Comparison of ENCODE assay signal across 15 cellular contexts in the genomic region with DNA sequence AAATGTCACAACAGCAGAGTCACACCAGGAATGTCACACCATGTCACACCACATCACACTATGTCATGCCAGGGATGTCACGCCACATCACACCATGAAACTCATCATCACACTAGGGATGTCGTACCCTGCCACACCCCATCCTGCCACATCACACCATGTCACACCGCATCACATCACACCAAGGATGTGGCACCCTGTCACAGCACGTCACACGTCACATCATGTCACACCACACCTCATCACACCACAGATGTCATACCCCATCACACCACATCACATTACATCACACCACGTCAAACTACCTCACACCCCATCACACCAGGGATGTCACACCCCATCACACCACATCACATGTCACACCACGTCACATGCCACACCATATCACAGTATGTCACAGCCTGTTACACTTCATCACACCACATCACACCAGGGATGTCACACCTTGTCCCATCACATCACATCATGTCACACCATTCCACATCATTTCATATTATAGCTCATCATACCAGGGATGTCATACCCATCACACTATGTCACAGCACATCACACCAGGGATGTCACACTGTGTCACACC.
DNase-seq lines count a peak whose midpoint lies in the region; ATAC-seq, FAIRE-seq and TF ChIP-seq lines count a peak whose summit lies in the region.
"Had no signal": no experiment of that assay in that cellular context is flagged by ENCODE, and none has a peak within 500 bp of the region (broad histone marks: within the 10 kb centered on the region; RNA-seq: fewer than 3 reads in every experiment).

No MANE protein-coding gene starts in this region.

- H3K4me2 ChIP-seq in GM23338: no peak overlapping the region

- ATAC-seq in naive B cell (ENCODE audit: low read depth in 2 of 2): peak; percentile 59 to 70
- no peak for ATAC-seq in GM23338
- no peak for ATAC-seq in HG03175 (IDR thresholded peaks at IDR 0.05; ENCODE audit: unreplicated experiment)
- no peak for ATAC-seq in HG03565 (IDR thresholded peaks at IDR 0.05; ENCODE audit: unreplicated experiment)

- H3K36me3 Mint-ChIP-seq in endodermal cell (ENCODE audit: low read depth) (peaks cover 12% of the 10 kb centered on the region), naive B cell (no peaks in the 10 kb centered on the region), GM23338 (ENCODE audit: low read depth) (peaks cover 16% of the 10 kb centered on the region)
- H3K36me3 Mint-ChIP-seq: immature natural killer cell had no signal

- H3K9me2 ChIP-seq in GM23338 (ENCODE audit: insufficient read depth): no peaks in the 10 kb centered on the region

- H3K27me3 Mint-ChIP-seq in endodermal cell (ENCODE audit: insufficient read depth) (no peaks in the 10 kb centered on the region), naive B cell (peaks cover 0 to 11% (median 8%) of the 10 kb centered on the region in 3 donors), GM23338 (ENCODE audit: insufficient read depth, low read depth, poor library complexity) (peaks cover 5% of the 10 kb centered on the region)

- H3K4me1 ChIP-seq in endodermal cell (ENCODE audit: control insufficient read depth, insufficient read depth, low read length): no peaks in the 10 kb centered on the region
- no peaks in the 10 kb centered on the region for H3K4me1 ChIP-seq in GM23338 (ENCODE audit: insufficient read depth)
- H3K4me1 ChIP-seq: ascending aorta, suprapubic skin had no signal

- H3K4me3 Mint-ChIP-seq in endodermal cell: no peak overlapping the region
- H3K4me3 Mint-ChIP-seq in naive B cell: no peak overlapping the region
- no peak overlapping the region for H3K4me3 Mint-ChIP-seq in GM23338
- H3K4me3 Mint-ChIP-seq: immature natural killer cell had no signal

- H3F3A ChIP-seq in GM23338 (replicated peaks; ENCODE audit: low read depth): no peaks in the 10 kb centered on the region

- H3K27ac Mint-ChIP-seq in endodermal cell (no peak overlapping the region), naive B cell (peak overlapping the region; percentile 1 to 70 (median 21)), GM23338 (no peak overlapping the region)

- H3K79me2 ChIP-seq in GM23338 (replicated peaks; ENCODE audit: insufficient read depth): no peaks in the 10 kb centered on the region

- H3K36me3 ChIP-seq in endodermal cell (ENCODE audit: control insufficient read depth, insufficient read depth, low read length) (no peaks in the 10 kb centered on the region), GM23338 (ENCODE audit: insufficient read depth) (no peaks in the 10 kb centered on the region)
- H3K36me3 ChIP-seq: ascending aorta, gastroesophageal sphincter, suprapubic skin had no signal

- H3K4me1 Mint-ChIP-seq in endodermal cell: no peaks in the 10 kb centered on the region
- peaks cover 13 to 32% (median 27%) of the 10 kb centered on the region in 3 donors for H3K4me1 Mint-ChIP-seq in naive B cell
- H3K4me1 Mint-ChIP-seq in GM23338: no peaks in the 10 kb centered on the region

- no peaks in the 10 kb centered on the region for H3K27me3 ChIP-seq in endodermal cell (ENCODE audit: control insufficient read depth, insufficient read depth, low read length, poor library complexity, severe bottlenecking)
- H3K27me3 ChIP-seq in GM23338 (ENCODE audit: insufficient read depth): no peaks in the 10 kb centered on the region
- H3K27me3 ChIP-seq: ascending aorta, gastroesophageal sphincter had no signal

- H4K20me1 ChIP-seq in GM23338 (replicated peaks; ENCODE audit: insufficient read depth): no peaks in the 10 kb centered on the region

- H3K9me3 Mint-ChIP-seq in endodermal cell (peaks cover 58% of the 10 kb centered on the region), naive B cell (peaks cover 0 to 2% (median 0%) of the 10 kb centered on the region in 7 donors), GM23338 (peaks cover 69% of the 10 kb centered on the region)

- H3K9me3 ChIP-seq in endodermal cell (ENCODE audit: control insufficient read depth, low read length): peaks cover 9% of the 10 kb centered on the region
- H3K9me3 ChIP-seq: ascending aorta, gastroesophageal sphincter, suprapubic skin had no signal

- peak; percentile 25 for DNase-seq in GM10248 (ENCODE audit: extremely low spot score)
- no peak for DNase-seq in HTR-8/SVneo (ENCODE audit: insufficient read length, low spot score)
- no peak for DNase-seq in endodermal cell
- no peak for DNase-seq in naive B cell
- DNase-seq in occipital lobe (lab: John Stamatoyannopoulos, UW): no peak
- DNase-seq in GM23338 (ENCODE audit: low spot score): no peak
- DNase-seq: activated gamma-delta T cell, Calu3, immature natural killer cell, NCI-H1092 had no signal

- no peak overlapping the region for H3K9ac ChIP-seq in endodermal cell (ENCODE audit: extremely low read depth, low read length, poor library complexity, severe bottlenecking)

- POLR2A ChIA-PET in GM10248 (lab: Yijun Ruan, JAX): no interaction called here

- H3K4me3 ChIP-seq in endodermal cell (ENCODE audit: low read length): peak overlapping the region; percentile 12
- no peak overlapping the region for H3K4me3 ChIP-seq in GM23338
- H3K4me3 ChIP-seq: ascending aorta, gastroesophageal sphincter, suprapubic skin had no signal

- peak; percentile 99 for FAIRE-seq in HTR-8/SVneo (lab: Jason Lieb, UNC)

- WGBS in endodermal cell (ENCODE audit: insufficient coverage in 1 of 2, insufficient read length in 1 of 2), 2 experiments: 44 to 68% methylated on average over 3 to 7 of the region's 7 CpGs

- no peak for TF ChIP-seq CTCF in GM10248 (IDR thresholded peaks at IDR 0.05; ENCODE audit: control extremely low read depth, extremely low read depth, low read depth, missing control alignments)
- TF ChIP-seq CTCF in endodermal cell (conservative IDR thresholded peaks at IDR 0.05): no peak
- TF ChIP-seq CTCF in GM23338 (conservative IDR thresholded peaks at IDR 0.05; ENCODE audit: low read depth in 2 of 2): no peak

- no peak overlapping the region for H2AFZ ChIP-seq in GM23338

- H3K27ac ChIP-seq in endodermal cell (ENCODE audit: low read depth, low read length): no peak overlapping the region
- no peak overlapping the region for H3K27ac ChIP-seq in GM23338 (ENCODE audit: low read depth)
- H3K27ac ChIP-seq: ascending aorta, gastroesophageal sphincter, suprapubic skin had no signal

- CTCF ChIA-PET in GM10248 (lab: Yijun Ruan, JAX): no interaction called here

TF ChIP-seq in GM23338, 12 proteins besides CTCF, POLR2A, EP300 and RAD21 (continues in another document):
- no peak for TF ChIP-seq EZH2 (IDR thresholded peaks at IDR 0.05; ENCODE audit: low read depth, unreplicated experiment)
- TF ChIP-seq, protein P1, sequence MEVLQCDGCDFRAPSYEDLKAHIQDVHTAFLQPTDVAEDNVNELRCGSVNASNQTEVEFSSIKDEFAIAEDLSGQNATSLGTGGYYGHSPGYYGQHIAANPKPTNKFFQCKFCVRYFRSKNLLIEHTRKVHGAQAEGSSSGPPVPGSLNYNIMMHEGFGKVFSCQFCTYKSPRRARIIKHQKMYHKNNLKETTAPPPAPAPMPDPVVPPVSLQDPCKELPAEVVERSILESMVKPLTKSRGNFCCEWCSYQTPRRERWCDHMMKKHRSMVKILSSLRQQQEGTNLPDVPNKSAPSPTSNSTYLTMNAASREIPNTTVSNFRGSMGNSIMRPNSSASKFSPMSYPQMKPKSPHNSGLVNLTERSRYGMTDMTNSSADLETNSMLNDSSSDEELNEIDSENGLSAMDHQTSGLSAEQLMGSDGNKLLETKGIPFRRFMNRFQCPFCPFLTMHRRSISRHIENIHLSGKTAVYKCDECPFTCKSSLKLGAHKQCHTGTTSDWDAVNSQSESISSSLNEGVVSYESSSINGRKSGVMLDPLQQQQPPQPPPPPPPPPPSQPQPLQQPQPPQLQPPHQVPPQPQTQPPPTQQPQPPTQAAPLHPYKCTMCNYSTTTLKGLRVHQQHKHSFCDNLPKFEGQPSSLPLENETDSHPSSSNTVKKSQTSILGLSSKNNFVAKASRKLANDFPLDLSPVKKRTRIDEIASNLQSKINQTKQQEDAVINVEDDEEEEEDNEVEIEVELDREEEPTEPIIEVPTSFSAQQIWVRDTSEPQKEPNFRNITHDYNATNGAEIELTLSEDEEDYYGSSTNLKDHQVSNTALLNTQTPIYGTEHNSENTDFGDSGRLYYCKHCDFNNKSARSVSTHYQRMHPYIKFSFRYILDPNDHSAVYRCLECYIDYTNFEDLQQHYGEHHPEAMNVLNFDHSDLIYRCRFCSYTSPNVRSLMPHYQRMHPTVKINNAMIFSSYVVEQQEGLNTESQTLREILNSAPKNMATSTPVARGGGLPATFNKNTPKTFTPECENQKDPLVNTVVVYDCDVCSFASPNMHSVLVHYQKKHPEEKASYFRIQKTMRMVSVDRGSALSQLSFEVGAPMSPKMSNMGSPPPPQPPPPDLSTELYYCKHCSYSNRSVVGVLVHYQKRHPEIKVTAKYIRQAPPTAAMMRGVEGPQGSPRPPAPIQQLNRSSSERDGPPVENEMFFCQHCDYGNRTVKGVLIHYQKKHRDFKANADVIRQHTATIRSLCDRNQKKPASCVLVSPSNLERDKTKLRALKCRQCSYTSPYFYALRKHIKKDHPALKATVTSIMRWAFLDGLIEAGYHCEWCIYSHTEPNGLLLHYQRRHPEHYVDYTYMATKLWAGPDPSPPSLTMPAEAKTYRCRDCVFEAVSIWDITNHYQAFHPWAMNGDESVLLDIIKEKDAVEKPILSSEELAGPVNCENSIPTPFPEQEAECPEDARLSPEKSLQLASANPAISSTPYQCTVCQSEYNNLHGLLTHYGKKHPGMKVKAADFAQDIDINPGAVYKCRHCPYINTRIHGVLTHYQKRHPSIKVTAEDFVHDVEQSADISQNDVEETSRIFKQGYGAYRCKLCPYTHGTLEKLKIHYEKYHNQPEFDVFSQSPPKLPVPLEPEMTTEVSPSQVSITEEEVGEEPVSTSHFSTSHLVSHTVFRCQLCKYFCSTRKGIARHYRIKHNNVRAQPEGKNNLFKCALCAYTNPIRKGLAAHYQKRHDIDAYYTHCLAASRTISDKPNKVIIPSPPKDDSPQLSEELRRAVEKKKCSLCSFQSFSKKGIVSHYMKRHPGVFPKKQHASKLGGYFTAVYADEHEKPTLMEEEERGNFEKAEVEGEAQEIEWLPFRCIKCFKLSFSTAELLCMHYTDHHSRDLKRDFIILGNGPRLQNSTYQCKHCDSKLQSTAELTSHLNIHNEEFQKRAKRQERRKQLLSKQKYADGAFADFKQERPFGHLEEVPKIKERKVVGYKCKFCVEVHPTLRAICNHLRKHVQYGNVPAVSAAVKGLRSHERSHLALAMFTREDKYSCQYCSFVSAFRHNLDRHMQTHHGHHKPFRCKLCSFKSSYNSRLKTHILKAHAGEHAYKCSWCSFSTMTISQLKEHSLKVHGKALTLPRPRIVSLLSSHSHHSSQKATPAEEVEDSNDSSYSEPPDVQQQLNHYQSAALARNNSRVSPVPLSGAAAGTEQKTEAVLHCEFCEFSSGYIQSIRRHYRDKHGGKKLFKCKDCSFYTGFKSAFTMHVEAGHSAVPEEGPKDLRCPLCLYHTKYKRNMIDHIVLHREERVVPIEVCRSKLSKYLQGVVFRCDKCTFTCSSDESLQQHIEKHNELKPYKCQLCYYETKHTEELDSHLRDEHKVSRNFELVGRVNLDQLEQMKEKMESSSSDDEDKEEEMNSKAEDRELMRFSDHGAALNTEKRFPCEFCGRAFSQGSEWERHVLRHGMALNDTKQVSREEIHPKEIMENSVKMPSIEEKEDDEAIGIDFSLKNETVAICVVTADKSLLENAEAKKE (CRISPR knock-in tag; IDR thresholded peaks at IDR 0.05): no peak
- no peak for TF ChIP-seq POLR2AphosphoS5 (IDR thresholded peaks at IDR 0.05; ENCODE audit: low read depth)
- TF ChIP-seq STAT1 (IDR thresholded peaks at IDR 0.05; ENCODE audit: unreplicated experiment): no peak

Comparison
In these comparisons a context has a peak if more than half of its experiments do, and no peak if none do; other contexts are left out.
1. H3K27ac Mint-ChIP-seq: peak in naive B cell (6 of 6); none in endodermal cell (single experiment) and GM23338 (single experiment).
2. ATAC-seq: peak in naive B cell (2 of 2); none in GM23338 (single experiment), HG03175 (single experiment) and HG03565 (single experiment).